Comparison of ENCODE assay signal across 10 cellular contexts in the genomic region with DNA sequence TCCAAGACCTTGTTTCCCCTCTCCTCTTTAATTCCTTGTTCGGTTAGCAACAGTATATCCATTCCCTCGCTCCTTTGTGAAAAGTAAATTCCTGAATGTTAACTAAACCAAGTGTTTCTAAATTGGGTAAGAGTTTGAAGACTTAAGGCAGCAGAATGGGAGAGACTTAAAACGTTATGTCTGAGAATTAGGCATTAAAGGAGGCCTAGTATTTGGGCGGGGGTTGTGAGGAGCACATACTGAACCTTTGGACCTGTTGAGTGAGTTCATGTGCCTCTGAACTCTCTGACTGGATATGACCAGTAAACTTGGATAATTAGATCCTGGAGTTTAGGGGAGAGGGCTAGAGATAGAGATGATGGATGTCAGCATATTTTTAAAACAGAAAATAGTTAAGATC. TPM values are rescaled to one million over a fixed set of nuclear protein-coding genes. Genes with fewer than 3 reads are reported as not detected.
DNase-seq lines count a peak whose midpoint lies in the region; ATAC-seq and TF ChIP-seq lines count a peak whose summit lies in the region.
"Had no signal": no experiment of that assay in that cellular context is flagged by ENCODE, and none has a peak within 500 bp of the region (broad histone marks: within the 10 kb centered on the region; RNA-seq: fewer than 3 reads in every experiment).

No MANE protein-coding gene starts in this region.

- peak overlapping the region; percentile 85 for H3K4ac ChIP-seq in trophoblast cell (ENCODE audit: low read depth, low read length)

- peaks cover 37% of the 10 kb centered on the region for H3K4me1 Mint-ChIP-seq in T-helper 2 cell treated with Interferon-gamma antibody and Interleukin-4, amounts not matched to agents 5 μg/mL and 100 μg/mL, for 36 hours (ENCODE audit: low read depth)

- H4K8ac ChIP-seq in trophoblast cell (ENCODE audit: low read depth, low read length): no peak overlapping the region

- H4K12ac ChIP-seq in trophoblast cell (ENCODE audit: low read depth, low read length): no peak overlapping the region

- H3K36me3 Mint-ChIP-seq in T-helper 2 cell treated with Interferon-gamma antibody and Interleukin-4, amounts not matched to agents 5 μg/mL and 100 μg/mL, for 36 hours (ENCODE audit: low read depth): peaks cover 32% of the 10 kb centered on the region

- no peaks in the 10 kb centered on the region for H3F3A ChIP-seq in OCI-LY1 (ENCODE audit: insufficient read depth, low read length)

- H4K91ac ChIP-seq in trophoblast cell (ENCODE audit: low read depth, low read length): no peak overlapping the region

- H3K14ac ChIP-seq in trophoblast cell (ENCODE audit: low read length): no peak overlapping the region

- H3K79me2 ChIP-seq in OCI-LY1 (ENCODE audit: insufficient read depth, low read length): peaks cover 61% of the 10 kb centered on the region
- peaks cover 61% of the 10 kb centered on the region for H3K79me2 ChIP-seq in fibroblast of lung (ENCODE audit: control insufficient read depth, insufficient read depth, low read length)
- H3K79me2 ChIP-seq in trophoblast cell (ENCODE audit: control insufficient read depth, insufficient read depth, low read length, poor library complexity): peaks cover 23% of the 10 kb centered on the region

- TF ChIP-seq CTCF in OCI-LY1 (IDR thresholded peaks at IDR 0.05; ENCODE audit: low read length): no peak
- no peak for TF ChIP-seq CTCF in fibroblast of lung (conservative IDR thresholded peaks at IDR 0.05 in 1 of 2, IDR thresholded peaks at IDR 0.05 in 1 of 2; ENCODE audit: low read depth in 1 of 2, low read length in 2 of 2)
- TF ChIP-seq CTCF in body of pancreas (IDR thresholded peaks at IDR 0.05): no peak

- H3K4me2 ChIP-seq in OCI-LY1 (ENCODE audit: low read length) (peak overlapping the region; percentile 96), fibroblast of lung (ENCODE audit: extremely low read depth, insufficient read depth, low read length) (peak overlapping the region; percentile 91), trophoblast cell (ENCODE audit: low read length) (peak overlapping the region; percentile 74)

- H3K36me3 ChIP-seq in ES-I3 (ENCODE audit: insufficient read depth, low read length) (no peaks in the 10 kb centered on the region), OCI-LY1 (ENCODE audit: insufficient read depth, low read length) (peaks cover 64% of the 10 kb centered on the region), fibroblast of lung (ENCODE audit: control insufficient read depth, insufficient read depth, low read length) (peaks cover 5% of the 10 kb centered on the region), trophoblast cell (ENCODE audit: control insufficient read depth in 1 of 2, insufficient read depth in 2 of 2, low read length in 2 of 2) (peaks cover 6 to 9% of the 10 kb centered on the region in 2 experiments), body of pancreas (replicated peaks in 1 of 2; ENCODE audit: insufficient read depth in 1 of 2, low read depth in 2 of 2) (no peaks in the 10 kb centered on the region)

- no peak overlapping the region for H2AFZ ChIP-seq in OCI-LY1 (ENCODE audit: low read length)
- no peak overlapping the region for H2AFZ ChIP-seq in fibroblast of lung (ENCODE audit: low read length)
- H2AFZ ChIP-seq in trophoblast cell (ENCODE audit: insufficient read depth, low read length, poor library complexity): no peak overlapping the region

- H3K9me3 Mint-ChIP-seq in T-helper 2 cell treated with Interferon-gamma antibody and Interleukin-4, amounts not matched to agents 5 μg/mL and 100 μg/mL, for 36 hours: no peaks in the 10 kb centered on the region

- ATAC-seq in HG02623 (IDR thresholded peaks at IDR 0.05; ENCODE audit: unreplicated experiment) (no peak), GM18520 (IDR thresholded peaks at IDR 0.05; ENCODE audit: unreplicated experiment) (no peak), body of pancreas (no peak)

- H3K9ac ChIP-seq in ES-I3 (ENCODE audit: low read depth, low read length) (peak overlapping the region; percentile 81), OCI-LY1 (ENCODE audit: low read length) (peak overlapping the region; percentile 95), fibroblast of lung (ENCODE audit: insufficient read depth, low read length) (peak overlapping the region; percentile 24), trophoblast cell (ENCODE audit: low read length) (peak overlapping the region; percentile 70)

- peaks cover 14% of the 10 kb centered on the region for H3K79me1 ChIP-seq in trophoblast cell (ENCODE audit: low read length)

- no peaks in the 10 kb centered on the region for H3K27me3 Mint-ChIP-seq in T-helper 2 cell treated with Interferon-gamma antibody and Interleukin-4, amounts not matched to agents 5 μg/mL and 100 μg/mL, for 36 hours (ENCODE audit: low read depth)

- H3K9me3 ChIP-seq in ES-I3 (ENCODE audit: control insufficient read depth, insufficient read depth, low read length) (no peaks in the 10 kb centered on the region), OCI-LY1 (ENCODE audit: low read length) (peaks cover 4% of the 10 kb centered on the region; the same call in 1 of the 2 replicates), fibroblast of lung (ENCODE audit: control insufficient read depth, insufficient read depth, low read depth, low read length) (no peaks in the 10 kb centered on the region), trophoblast cell (ENCODE audit: insufficient read depth, low read depth, low read length) (peaks cover 4% of the 10 kb centered on the region), body of pancreas (no peaks in the 10 kb centered on the region)

- no peak overlapping the region for H3K27ac Mint-ChIP-seq in T-helper 2 cell treated with Interferon-gamma antibody and Interleukin-4, amounts not matched to agents 5 μg/mL and 100 μg/mL, for 36 hours

- no peaks in the 10 kb centered on the region for H3K27me3 ChIP-seq in OCI-LY1 (ENCODE audit: insufficient read depth, low read length)
- no peaks in the 10 kb centered on the region for H3K27me3 ChIP-seq in fibroblast of lung (ENCODE audit: control insufficient read depth, insufficient read depth, low read length)
- H3K27me3 ChIP-seq in trophoblast cell (ENCODE audit: insufficient read depth, low read length): no peaks in the 10 kb centered on the region
- no peaks in the 10 kb centered on the region for H3K27me3 ChIP-seq in body of pancreas

- WGBS in trophoblast cell (ENCODE audit: extremely low coverage, insufficient coverage, insufficient read length): no CpG with 5 or more reads among the region's 4 CpGs
- 23 to 35% methylated on average over 4 of the region's 4 CpGs for WGBS in body of pancreas, 2 donors

- DNase-seq in fibroblast of lung (ENCODE audit: low read depth in 2 of 2): no peak
- peak in 1 of 2 donors; percentile 10 for DNase-seq in trophoblast cell
- no peak for DNase-seq in T-helper 2 cell treated with Interferon-gamma antibody and Interleukin-4, amounts not matched to agents 5 μg/mL and 100 μg/mL, for 36 hours (ENCODE audit: low spot score)
- no peak for DNase-seq in body of pancreas
- DNase-seq: foreskin melanocyte, NCI-H446 treated with DMSO at 0.1 percent for 48 hours had no signal

- intact Hi-C loops in body of pancreas (cut with DNase I): no loop called here

- H2BK5ac ChIP-seq in trophoblast cell (ENCODE audit: low read depth, low read length, poor library complexity): no peak overlapping the region

- peak overlapping the region; percentile 96 for H3K4me3 ChIP-seq in OCI-LY1 (ENCODE audit: low read depth, low read length, poor library complexity, severe bottlenecking)
- peak overlapping the region; percentile 49 to 90 (median 84) for H3K4me3 ChIP-seq in fibroblast of lung (replicated peaks in 1 of 4; ENCODE audit: control extremely low read depth in 1 of 4, insufficient read depth in 1 of 4, low read depth in 3 of 4, low read length in 4 of 4)
- peak overlapping the region; percentile 39 for H3K4me3 ChIP-seq in trophoblast cell (ENCODE audit: low read depth, low read length)
- no peak overlapping the region for H3K4me3 ChIP-seq in body of pancreas

- no peak overlapping the region for H3K18ac ChIP-seq in trophoblast cell (ENCODE audit: low read length)

- H3K4me3 Mint-ChIP-seq in T-helper 2 cell treated with Interferon-gamma antibody and Interleukin-4, amounts not matched to agents 5 μg/mL and 100 μg/mL, for 36 hours: no peak overlapping the region

- TF ChIP-seq POLR2A in body of pancreas (IDR thresholded peaks at IDR 0.05): no peak

- H3K4me1 ChIP-seq in ES-I3 (ENCODE audit: insufficient read depth, low read length) (peaks cover 11% of the 10 kb centered on the region; the same call in 1 of the 2 replicates), OCI-LY1 (ENCODE audit: insufficient read depth, low read length, severe bottlenecking) (peaks cover 59% of the 10 kb centered on the region), fibroblast of lung (ENCODE audit: control insufficient read depth, extremely low read depth, insufficient read depth, low read length) (peaks cover 12% of the 10 kb centered on the region), trophoblast cell (ENCODE audit: control insufficient read depth in 1 of 2, insufficient read depth in 2 of 2, low read length in 2 of 2) (peaks cover 15 to 17% of the 10 kb centered on the region in 2 experiments), body of pancreas (peaks cover 48% of the 10 kb centered on the region)

- H4K20me1 ChIP-seq in OCI-LY1 (ENCODE audit: insufficient read depth, low read length) (peaks cover 4% of the 10 kb centered on the region; the same call in 1 of the 2 replicates), fibroblast of lung (ENCODE audit: control insufficient read depth, extremely low read depth, insufficient read depth, low read length) (peaks cover 5% of the 10 kb centered on the region)

- no peak overlapping the region for H3K23ac ChIP-seq in trophoblast cell (ENCODE audit: low read length)

- H3K27ac ChIP-seq in OCI-LY1 (ENCODE audit: low read depth, low read length, poor library complexity, severe bottlenecking) (peak overlapping the region; percentile 86), fibroblast of lung (ENCODE audit: insufficient read depth, low read length) (peak overlapping the region; percentile 22), trophoblast cell (ENCODE audit: low read depth, low read length) (no peak overlapping the region), body of pancreas (no peak overlapping the region)

- no peak overlapping the region for H2BK120ac ChIP-seq in trophoblast cell (ENCODE audit: insufficient read depth, low read length, poor library complexity)

- no peak overlapping the region for H2BK12ac ChIP-seq in trophoblast cell (ENCODE audit: low read length)

- H3K9me2 ChIP-seq in OCI-LY1 (ENCODE audit: low read depth, low read length): no peaks in the 10 kb centered on the region

- H2AK5ac ChIP-seq in trophoblast cell (ENCODE audit: low read length): no peak overlapping the region

RNA-seq across cellular contexts. Expression of a gene that starts 1.2 kb away (rescaled TPM):
- total RNA-seq in fibroblast of lung (271 and 743 TPM in 2 replicates), body of pancreas (10 to 100 TPM; 16.1 to 22.1 TPM)
- polyA plus RNA-seq in fibroblast of lung: 191 and 328 TPM in 2 replicates
- polyA plus RNA-seq in fibroblast of lung (2012): 98.2 and 154 TPM in 2 replicates
- polyA minus RNA-seq in fibroblast of lung (ENCODE audit: low replicate concordance): 33.6 and 38.4 TPM in 2 replicates
- polyA plus RNA-seq in trophoblast cell (2013): 219 and 220 TPM in 2 replicates

RNA-seq across cellular contexts. Expression of a gene that starts 50.1 kb away (rescaled TPM):
- total RNA-seq in fibroblast of lung: 51.7 and 63.2 TPM in 2 replicates
- polyA plus RNA-seq in fibroblast of lung: 20.2 and 45.1 TPM in 2 replicates
- 11.1 and 33.4 TPM in 2 replicates for polyA plus RNA-seq in fibroblast of lung (2012)
- polyA minus RNA-seq in fibroblast of lung (ENCODE audit: low replicate concordance): 4.0 and 20.7 TPM in 2 replicates
- polyA plus RNA-seq in trophoblast cell (2013): 102 and 117 TPM in 2 replicates
- total RNA-seq in body of pancreas: 100 to 1,000 TPM in 1 of 2 donors, 10 to 100 TPM in 1; 71.6 to 108 TPM

Comparison
In these comparisons a context has a peak if more than half of its experiments do, and no peak if none do; other contexts are left out.
1. H3K9ac ChIP-seq: peak in every context shown above with its lines; median percentile 95 in OCI-LY1; 81 in ES-I3; 70 in trophoblast cell; 24 in fibroblast of lung.
2. H3K27ac ChIP-seq: peak in OCI-LY1 (single experiment) and fibroblast of lung (single experiment); none in trophoblast cell (single experiment) and body of pancreas (0 of 4).
3. H3K4me3 ChIP-seq: peak in OCI-LY1 (single experiment), fibroblast of lung (4 of 4) and trophoblast cell (single experiment); none in body of pancreas (0 of 2).
4. RNA of a gene that starts 1.2 kb away (total RNA-seq): 271 to 743 TPM in fibroblast of lung; 16.1 to 22.1 TPM in body of pancreas; every median in the first group is over 10 times any median in the second.
5. Peak in every context shown above with its lines, with median percentiles within 50 percentile points of each other: H3K4me2 ChIP-seq.